In genomic region chr9:7258688-7259396, GRCh38 we compare ENCODE assay signal across 28 cellular contexts.
"Had no signal": no experiment of that assay in that cellular context is flagged by ENCODE, and none has a peak within 500 bp of the region (broad histone marks: within the 10 kb centered on the region; RNA-seq: fewer than 3 reads in every experiment).

No MANE protein-coding gene starts in this region.

- H3K36me3 ChIP-seq: ascending aorta, Peyer's patch, SJSA1 had no signal

- H3K27ac ChIP-seq: ascending aorta, Peyer's patch, SJSA1 had no signal

- H3K4me1 ChIP-seq: ascending aorta, Peyer's patch, SJSA1 had no signal

- DNase-seq: activated CD4-positive, alpha-beta T cell treated with anti-CD3 and anti-CD28 coated beads, Interleukin-2, amount 10 ng/mL, durations not matched to agents 24 days and 14 days; activated CD4-positive, alpha-beta T cell treated with anti-CD3 and anti-CD28 coated beads, Interleukin-2, amount 50 U/mL, for 4 hours; activated CD8-positive, alpha-beta T cell treated with anti-CD3 and anti-CD28 coated beads for 36 hours; activated gamma-delta T cell; activated naive CD4-positive, alpha-beta T cell treated with Interleukin-2 at 50 U/mL for 16 hours; activated naive CD8-positive, alpha-beta T cell treated with anti-CD3 and anti-CD28 coated beads, Interleukin-2, amount 10 ng/mL, durations not matched to agents 7 days and 5 days; activated T-cell treated with anti-CD3 and anti-CD28 coated beads, Interleukin-2, amount 50 U/mL, for 24 hours; amygdala; caudate nucleus; cerebellar nuclear complex; cortex of kidney; Karpas-422; NCI-H1436 treated with DMSO at 0.1 percent for 48 hours; NCI-H187 treated with DMSO at 0.1 percent for 48 hours; NCI-H2081; NCI-H2171 treated with DMSO at 0.1 percent for 48 hours; NCI-H2227 treated with DMSO at 0.1 percent for 48 hours; NCI-H446; NCI-H510A treated with DMSO at 0.1 percent for 48 hours; NCI-H526 treated with DMSO at 0.1 percent for 48 hours; NK-92 treated with Interleukin-12 subunit alpha and Interleukin-12 subunit beta, amount 100 ng/mL, for 24 hours; PC-3; Peyer's patch; RPMI8226; SHP77 treated with DMSO at 0.1 percent for 48 hours; T1000 had no signal

- H3K9me3 ChIP-seq: ascending aorta, Peyer's patch, SJSA1 had no signal

- H3K27me3 ChIP-seq: ascending aorta, Peyer's patch, SJSA1 had no signal

- H3K4me3 ChIP-seq: ascending aorta, Peyer's patch, SJSA1 had no signal
